ENCODE assay signal across 23 cellular contexts in the genomic region with DNA sequence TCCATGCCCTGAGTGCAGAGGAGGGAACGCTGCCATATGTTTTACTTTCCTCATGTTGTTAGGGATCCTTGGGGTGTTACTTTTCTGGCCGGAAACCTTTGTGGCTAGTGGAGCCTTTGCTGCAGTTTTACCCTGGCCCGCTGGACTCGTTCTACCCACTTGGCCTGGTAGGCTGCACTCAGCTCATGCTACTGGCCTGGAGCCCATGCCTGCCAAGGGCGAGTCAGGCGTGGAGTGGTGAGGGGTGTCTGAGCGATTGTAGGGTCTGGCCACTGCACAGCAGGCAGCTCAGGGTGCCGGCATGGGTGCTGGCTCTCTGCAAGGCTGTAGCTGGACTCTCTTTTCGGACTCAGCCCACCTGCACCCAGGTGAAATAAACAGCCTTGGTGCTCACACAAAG. TPM values are rescaled to one million over a fixed set of nuclear protein-coding genes. Genes with fewer than 3 reads are reported as not detected.
DNase-seq lines count a peak whose midpoint lies in the region; ATAC-seq, FAIRE-seq and TF ChIP-seq lines count a peak whose summit lies in the region.
"Had no signal": no experiment of that assay in that cellular context is flagged by ENCODE, and none has a peak within 500 bp of the region (broad histone marks: within the 10 kb centered on the region; RNA-seq: fewer than 3 reads in every experiment).

No MANE protein-coding gene starts in this region.

- H3K14ac ChIP-seq in H1 (ENCODE audit: insufficient read length), result no peak overlapping the region

- H3K9me3 ChIP-seq in H1 (ENCODE audit: insufficient read depth in 2 of 2, low read depth in 1 of 2, low read length in 1 of 2) (peaks cover 12 to 38% of the 10 kb centered on the region in 2 experiments; a peak in 3 of 4 replicates), thyroid gland (no peaks in the 10 kb centered on the region)
- H3K9me3 ChIP-seq: A549, Caco-2 had no signal

- no peak overlapping the region for H4K91ac ChIP-seq in H1 (replicated peaks; ENCODE audit: insufficient read length, low read length)

- H3K36me3 ChIP-seq in KMS-11 (ENCODE audit: insufficient read depth) (no peaks in the 10 kb centered on the region), H1 (ENCODE audit: control insufficient read depth in 2 of 4, insufficient read depth in 4 of 4, low read length in 3 of 4) (no peaks in the 10 kb centered on the region), thyroid gland (no peaks in the 10 kb centered on the region)

- H2BK12ac ChIP-seq in H1 (ENCODE audit: low read depth, low read length), result peak overlapping the region; percentile 39; the same call in 1 of the 2 replicates

- no peak overlapping the region for H3K4me3 ChIP-seq in KMS-11 (IDR thresholded peaks at IDR 0.05; ENCODE audit: insufficient read depth, low read depth, low read length)
- H3K4me3 ChIP-seq in H1 (ENCODE audit: extremely low read depth in 1 of 4, insufficient read depth in 2 of 4, low read depth in 3 of 4, low read length in 4 of 4), result no peak overlapping the region
- H3K4me3 ChIP-seq in thyroid gland (replicated peaks in 1 of 3), result no peak overlapping the region
- H3K4me3 ChIP-seq: A549; BLaER1 treated with 17β-estradiol and CSF1 and Interleukin-3, amounts not matched to agents 10 nM and 100 nM had no signal

- no peak overlapping the region for H3K18ac ChIP-seq in H1 (ENCODE audit: extremely low read depth, low read length)

- H3K79me2 ChIP-seq in KMS-11 (ENCODE audit: insufficient read depth, low read depth), result no peaks in the 10 kb centered on the region
- H3K79me2 ChIP-seq in H1 (ENCODE audit: control insufficient read depth in 1 of 2, insufficient read depth in 2 of 2, low read length in 2 of 2), result no peaks in the 10 kb centered on the region

- no peak overlapping the region for H2BK15ac ChIP-seq in H1 (ENCODE audit: low read length)

- intact Hi-C loops in thyroid gland (cut with DNase I), result no loop called here

- H3K27me3 ChIP-seq in KMS-11 (ENCODE audit: insufficient read depth, low read depth) (no peaks in the 10 kb centered on the region), H1 (replicated peaks in 1 of 4; ENCODE audit: control insufficient read depth in 3 of 4, extremely low read depth in 1 of 4, insufficient read depth in 3 of 4, low read length in 3 of 4) (no peaks in the 10 kb centered on the region), thyroid gland (no peaks in the 10 kb centered on the region)
- H3K27me3 ChIP-seq: BLaER1 treated with 17β-estradiol and CSF1 and Interleukin-3, amounts not matched to agents 10 nM and 100 nM had no signal

- CTCF ChIA-PET in H1 (lab: Charles Lee; ENCODE audit: partially characterized antibody), result no interaction called here

- POLR2A ChIA-PET in H1 (lab: Charles Lee; ENCODE audit: partially characterized antibody), result no interaction called here

- no peak overlapping the region for H4K5ac ChIP-seq in H1 (ENCODE audit: insufficient read length, low read depth, low read length)

- H2BK120ac ChIP-seq in H1 (replicated peaks; ENCODE audit: low read depth, low read length), result no peak overlapping the region

- H4K8ac ChIP-seq in H1 (ENCODE audit: extremely low read depth, insufficient read depth, low read length), result no peak overlapping the region

- no peak for TF ChIP-seq RAD21 in H1 (IDR thresholded peaks at IDR 0.05 in 1 of 2, conservative IDR thresholded peaks at IDR 0.05 in 1 of 2; ENCODE audit: low read depth in 2 of 2, low read length in 2 of 2)

- TF ChIP-seq CTCF in KMS-11 (conservative IDR thresholded peaks at IDR 0.05; ENCODE audit: low read depth, low read length), result no peak
- no peak for TF ChIP-seq CTCF in H1 (IDR thresholded peaks at IDR 0.05; ENCODE audit: control extremely low read depth in 1 of 3, insufficient read depth in 1 of 3, low read depth in 1 of 3, low read length in 3 of 3)
- TF ChIP-seq CTCF in thyroid gland (IDR thresholded peaks at IDR 0.05), result no peak

- H3K79me1 ChIP-seq in H1 (ENCODE audit: low read depth, low read length), result no peaks in the 10 kb centered on the region; the same call in 1 of the 2 replicates

- H2BK5ac ChIP-seq in H1 (ENCODE audit: low read depth, low read length), result no peak overlapping the region

- H2AK5ac ChIP-seq in H1 (ENCODE audit: low read depth, low read length), result no peak overlapping the region

- no peak for TF ChIP-seq POLR2A in H1 (IDR thresholded peaks at IDR 0.05; ENCODE audit: control extremely low read depth in 1 of 2, low read depth in 2 of 2, low read length in 2 of 2)
- TF ChIP-seq POLR2A in thyroid gland (IDR thresholded peaks at IDR 0.05), result no peak

- no peak overlapping the region for H3K56ac ChIP-seq in H1 (replicated peaks; ENCODE audit: insufficient read length, low read depth, low read length)

- H2BK20ac ChIP-seq in H1 (ENCODE audit: low read length), result no peak overlapping the region

- H3K9ac ChIP-seq in KMS-11 (no peak overlapping the region), H1 (replicated peaks in 1 of 4; ENCODE audit: extremely low read depth in 1 of 4, low read depth in 3 of 4, low read length in 3 of 4) (no peak overlapping the region)
- H3K9ac ChIP-seq: BLaER1 treated with 17β-estradiol and CSF1 and Interleukin-3, amounts not matched to agents 10 nM and 100 nM had no signal

- ATAC-seq in GM19328 (IDR thresholded peaks at IDR 0.05; ENCODE audit: unreplicated experiment) (no peak), GM21619 (IDR thresholded peaks at IDR 0.05; ENCODE audit: unreplicated experiment) (no peak)
- ATAC-seq: A549; CD8-positive, alpha-beta T cell had no signal

- H4K20me1 ChIP-seq in KMS-11 (ENCODE audit: insufficient read depth), result no peaks in the 10 kb centered on the region
- no peaks in the 10 kb centered on the region for H4K20me1 ChIP-seq in H1 (replicated peaks in 1 of 2; ENCODE audit: control insufficient read depth in 1 of 2, insufficient read depth in 2 of 2, low read length in 2 of 2)
- H4K20me1 ChIP-seq: BLaER1 treated with 17β-estradiol and CSF1 and Interleukin-3, amounts not matched to agents 10 nM and 100 nM had no signal

- no peak for FAIRE-seq in H1 (lab: Jason Lieb, UNC)
- FAIRE-seq: A549, D721Med, G401.6, GM12891, GM19239 had no signal

- no peak overlapping the region for H3K23ac ChIP-seq in H1 (ENCODE audit: insufficient read length)

- H3K4ac ChIP-seq in H1 (replicated peaks; ENCODE audit: insufficient read length, low read depth, low read length), result no peak overlapping the region

- H3K4me2 ChIP-seq in KMS-11 (peak overlapping the region; percentile 13; the same call in 1 of the 2 replicates), H1 (ENCODE audit: insufficient read depth in 1 of 2, low read depth in 2 of 2, low read length in 2 of 2) (no peak overlapping the region)
- H3K4me2 ChIP-seq: A549; BLaER1 treated with 17β-estradiol and CSF1 and Interleukin-3, amounts not matched to agents 10 nM and 100 nM had no signal

- TF ChIP-seq EP300 in H1 (IDR thresholded peaks at IDR 0.05; ENCODE audit: borderline replicate concordance in 1 of 2, low read depth in 2 of 2, low read length in 2 of 2), result no peak

- peaks cover 46% of the 10 kb centered on the region for H3K4me1 ChIP-seq in KMS-11 (ENCODE audit: low read depth, poor library complexity, severe bottlenecking)
- H3K4me1 ChIP-seq in H1 (replicated peaks in 1 of 4; ENCODE audit: control insufficient read depth in 3 of 4, insufficient read depth in 4 of 4, low read length in 3 of 4), result no peaks in the 10 kb centered on the region; a peak in 1 of 7 replicates
- H3K4me1 ChIP-seq in thyroid gland, result no peaks in the 10 kb centered on the region
- H3K4me1 ChIP-seq: A549; BLaER1 treated with 17β-estradiol and CSF1 and Interleukin-3, amounts not matched to agents 10 nM and 100 nM; Caco-2 had no signal

- H2AFZ ChIP-seq in KMS-11 (ENCODE audit: low read depth), result no peak overlapping the region
- no peak overlapping the region for H2AFZ ChIP-seq in H1 (ENCODE audit: low read length)

- H3K27ac ChIP-seq in KMS-11, result no peak overlapping the region
- H3K27ac ChIP-seq in H1 (ENCODE audit: low read depth, low read length), result no peak overlapping the region
- H3K27ac ChIP-seq in thyroid gland, result no peak overlapping the region
- H3K27ac ChIP-seq: 22Rv1; A549; BLaER1 treated with 17β-estradiol and CSF1 and Interleukin-3, amounts not matched to agents 10 nM and 100 nM; C4-2B had no signal

- DNase-seq in H1 (ENCODE audit: low read depth in 1 of 2, low spot score in 2 of 2) (no peak), thyroid gland (peak; percentile 8 to 17), NCI-H2171 (lab: John Stamatoyannopoulos, UW) (no peak)
- DNase-seq: AML-193; Caco-2; Calu3; CD4-positive, alpha-beta T cell; CD8-positive, alpha-beta T cell; DMS79 treated with DMSO at 0.1 percent for 48 hours; GF-D8 had no signal

- WGBS in H1 (ENCODE audit: extremely low coverage in 1 of 2, insufficient coverage in 1 of 2, insufficient read length in 1 of 2, insufficient replicate concordance in 2 of 2, low coverage in 1 of 2, low lambda C conversion rate in 2 of 2, missing lambda C conversion rate in 1 of 2), 2 experiments, result 88% methylated on average over 8 of the region's 9 CpGs; no CpG with 5 or more reads in 1 of the 2 experiments
- 75 to 81% methylated on average over 8 to 9 of the region's 9 CpGs for WGBS in thyroid gland, 2 donors

- peaks cover 7% of the 10 kb centered on the region; the same call in 1 of the 2 replicates for H3K23me2 ChIP-seq in H1 (ENCODE audit: low read depth, low read length)

TF ChIP-seq in H1, 55 proteins besides CTCF, POLR2A, EP300 and RAD21 (continues in another document):
- no peak for TF ChIP-seq EGR1 (IDR thresholded peaks at IDR 0.05; ENCODE audit: borderline replicate concordance, low read depth, low read length)
- no peak for TF ChIP-seq SIX5 (IDR thresholded peaks at IDR 0.05; ENCODE audit: low read depth, low read length)
- TF ChIP-seq TAF1 (IDR thresholded peaks at IDR 0.05; ENCODE audit: low read depth, low read length), result no peak
- no peak for TF ChIP-seq CBX5 (IDR thresholded peaks at IDR 0.05; ENCODE audit: low read depth, low read length)
- TF ChIP-seq CHD1 (IDR thresholded peaks at IDR 0.05; ENCODE audit: low read depth, low read length), result no peak

RNA-seq across cellular contexts. Expression of a gene that starts 41.4 kb away (rescaled TPM):
- total RNA-seq in H1 (2021; fragmentation: NEBNext Ultra II Directional; extraction: Animal tissue kit (Norgen Biotek cat#: 25700)), result 0.21 and 0.28 TPM in 2 replicates
- polyA plus RNA-seq in H1 (2011; rRNA removed), result 0.14 and 0.35 TPM in 2 replicates
- 0.36 TPM for polyA plus RNA-seq in H1 (2011; cell fraction: cytosol; rRNA removed)
- polyA plus RNA-seq in H1 (2011; cell fraction: nucleus; rRNA removed), result 1.2 TPM
- 0.17 to 0.34 TPM (median 0.21 TPM) in 4 replicates for polyA plus RNA-seq in H1 (2012, experiment 1 of 2)
- 0.08 TPM for polyA plus RNA-seq in H1 (2012, experiment 2 of 2)
- 0.14 TPM for polyA plus RNA-seq in H1 (2013, experiment 1 of 2)
- polyA plus RNA-seq in H1 (2013, experiment 2 of 2), result 0.22 TPM
- 0.54 TPM in 1 of 2 replicates, not detected in the other for polyA minus RNA-seq in H1 (2011; rRNA and poly(A)+ RNA removed)
- polyA minus RNA-seq in H1 (2011; cell fraction: cytosol; rRNA and poly(A)+ RNA removed), result not detected
- 2.6 TPM for polyA minus RNA-seq in H1 (2011; cell fraction: nucleus; rRNA and poly(A)+ RNA removed)
- under 1 TPM in 2 of 4 donors, not detected in 2; 0.40 to 0.56 TPM for total RNA-seq in thyroid gland
- total RNA-seq: A172, Caco-2, Calu3 had no signal
- polyA plus RNA-seq: BJ had no signal

Comparison
In these comparisons a context has a peak if more than half of its experiments do, and no peak if none do; other contexts are left out.
1. DNase-seq: peak in thyroid gland (2 of 2); none in H1 (0 of 2) and NCI-H2171 (single experiment).